1 cellular context compared by ENCODE assay signal in genomic region chr12:113235976-113236375, GRCh38.
TF ChIP-seq lines count a peak whose summit lies in the region.

No MANE protein-coding gene starts in this region.

TF ChIP-seq in GM12878, 131 proteins besides CTCF, POLR2A, EP300 and RAD21:
- TF ChIP-seq ETV6 (conservative IDR thresholded peaks at IDR 0.05 in 1 of 2, IDR thresholded peaks at IDR 0.05 in 1 of 2; ENCODE audit: borderline replicate concordance in 1 of 2, low read depth in 1 of 2) (no peak), IKZF2 (IDR thresholded peaks at IDR 0.05) (no peak), BCLAF1 (IDR thresholded peaks at IDR 0.05) (no peak), ZNF622 (IDR thresholded peaks at IDR 0.05) (no peak)
- TF ChIP-seq, protein P1, sequence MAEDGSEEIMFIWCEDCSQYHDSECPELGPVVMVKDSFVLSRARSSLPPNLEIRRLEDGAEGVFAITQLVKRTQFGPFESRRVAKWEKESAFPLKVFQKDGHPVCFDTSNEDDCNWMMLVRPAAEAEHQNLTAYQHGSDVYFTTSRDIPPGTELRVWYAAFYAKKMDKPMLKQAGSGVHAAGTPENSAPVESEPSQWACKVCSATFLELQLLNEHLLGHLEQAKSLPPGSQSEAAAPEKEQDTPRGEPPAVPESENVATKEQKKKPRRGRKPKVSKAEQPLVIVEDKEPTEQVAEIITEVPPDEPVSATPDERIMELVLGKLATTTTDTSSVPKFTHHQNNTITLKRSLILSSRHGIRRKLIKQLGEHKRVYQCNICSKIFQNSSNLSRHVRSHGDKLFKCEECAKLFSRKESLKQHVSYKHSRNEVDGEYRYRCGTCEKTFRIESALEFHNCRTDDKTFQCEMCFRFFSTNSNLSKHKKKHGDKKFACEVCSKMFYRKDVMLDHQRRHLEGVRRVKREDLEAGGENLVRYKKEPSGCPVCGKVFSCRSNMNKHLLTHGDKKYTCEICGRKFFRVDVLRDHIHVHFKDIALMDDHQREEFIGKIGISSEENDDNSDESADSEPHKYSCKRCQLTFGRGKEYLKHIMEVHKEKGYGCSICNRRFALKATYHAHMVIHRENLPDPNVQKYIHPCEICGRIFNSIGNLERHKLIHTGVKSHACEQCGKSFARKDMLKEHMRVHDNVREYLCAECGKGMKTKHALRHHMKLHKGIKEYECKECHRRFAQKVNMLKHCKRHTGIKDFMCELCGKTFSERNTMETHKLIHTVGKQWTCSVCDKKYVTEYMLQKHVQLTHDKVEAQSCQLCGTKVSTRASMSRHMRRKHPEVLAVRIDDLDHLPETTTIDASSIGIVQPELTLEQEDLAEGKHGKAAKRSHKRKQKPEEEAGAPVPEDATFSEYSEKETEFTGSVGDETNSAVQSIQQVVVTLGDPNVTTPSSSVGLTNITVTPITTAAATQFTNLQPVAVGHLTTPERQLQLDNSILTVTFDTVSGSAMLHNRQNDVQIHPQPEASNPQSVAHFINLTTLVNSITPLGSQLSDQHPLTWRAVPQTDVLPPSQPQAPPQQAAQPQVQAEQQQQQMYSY (CRISPR knock-in tag; IDR thresholded peaks at IDR 0.05): no peak
